ENCODE assay signal across 23 cellular contexts in the genomic region with DNA sequence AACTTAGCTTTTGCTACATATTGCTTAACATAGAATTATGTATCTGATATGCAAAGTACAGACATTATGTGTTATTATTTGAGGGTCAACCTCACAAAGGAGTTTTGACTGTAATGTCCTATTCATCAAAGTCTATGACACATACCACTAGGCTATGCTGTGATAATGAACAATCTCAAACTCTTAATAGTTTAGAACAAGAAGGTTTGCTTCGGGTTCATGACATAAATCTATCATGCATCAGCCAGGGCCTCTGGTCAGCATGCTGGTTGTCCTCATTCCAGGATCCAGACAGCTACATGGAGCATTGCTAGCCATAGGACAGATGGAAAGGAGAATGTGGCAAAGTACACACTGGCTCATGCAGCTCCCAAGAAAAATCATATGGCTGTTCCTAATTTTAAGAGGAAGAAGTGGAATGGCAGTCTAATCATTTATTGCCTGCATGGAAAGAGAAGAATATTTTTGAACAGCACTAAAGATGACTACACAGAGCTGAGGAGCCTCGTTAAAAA.
"Had no signal": no experiment of that assay in that cellular context is flagged by ENCODE, and none has a peak within 500 bp of the region (broad histone marks: within the 10 kb centered on the region; RNA-seq: fewer than 3 reads in every experiment).

No MANE protein-coding gene starts in this region.

- H3K4me2 ChIP-seq: SK-N-SH had no signal

- H3K4me1 ChIP-seq: SJSA1 had no signal

- H3K27ac ChIP-seq: SJSA1 had no signal

- H3K4me3 ChIP-seq: MG63, SJSA1 had no signal

- H3K27me3 ChIP-seq: MG63, SJSA1 had no signal

- H3K9ac ChIP-seq: SK-N-SH had no signal

- DNase-seq: IMR-90, Karpas-422, KG1, MG63, NCI-H1092, NCI-H1105 treated with DMSO at 0.1 percent for 48 hours, NCI-H1417 treated with DMSO at 0.1 percent for 48 hours, NCI-H146, NCI-H187, NCI-H2029, NCI-H2081 treated with DMSO at 0.1 percent for 48 hours, NCI-H2171, NCI-H226, NCI-H446, NCI-H510A, NCI-H524 treated with DMSO at 0.1 percent for 48 hours, NCI-H69, NCI-H774, Right ventricle myocardium superior, RPMI8226, SIG-M5, SK-N-SH had no signal

- H3K36me3 ChIP-seq: MG63, SJSA1 had no signal

- H3K9me3 ChIP-seq: MG63, SJSA1, SK-N-SH had no signal
